ENCODE assay signal across 24 cellular contexts in the genomic region with DNA sequence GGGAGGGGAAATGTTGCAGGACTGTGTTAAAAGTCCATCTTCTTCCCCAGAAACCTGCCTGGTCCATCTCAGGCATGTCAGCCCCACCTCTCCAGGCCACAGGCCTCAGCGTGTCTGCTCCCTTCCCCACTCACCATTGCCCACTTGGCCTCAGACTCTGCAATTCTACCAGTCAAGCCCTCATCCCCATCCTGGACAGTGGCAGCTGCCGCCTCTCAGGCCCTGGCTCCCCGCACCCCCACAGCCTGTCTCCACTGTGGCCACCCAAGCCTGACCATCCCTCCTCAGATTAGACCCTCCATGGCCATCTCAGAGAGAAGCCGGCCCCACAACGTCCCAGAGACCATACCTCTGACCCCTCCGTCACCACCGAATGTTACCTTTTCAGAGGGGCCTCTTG.
"Had no signal": no experiment of that assay in that cellular context is flagged by ENCODE, and none has a peak within 500 bp of the region (broad histone marks: within the 10 kb centered on the region; RNA-seq: fewer than 3 reads in every experiment).

No MANE protein-coding gene starts in this region.

- H3K4me3 Mint-ChIP-seq: dendritic cell treated with granulocyte-macrophage colony-stimulating factor and Interleukin-4, amounts not matched to agents 40 ng/mL and 50 ng/mL, for 4 days; effector memory CD8-positive, alpha-beta T cell; endodermal cell; immature natural killer cell; mesothelial cell of epicardium had no signal

- H3K36me3 Mint-ChIP-seq: immature natural killer cell, mesothelial cell of epicardium had no signal

- H3K36me3 ChIP-seq: colonic mucosa, gastroesophageal sphincter, heart left ventricle, left lung, lower lobe of right lung had no signal

- H3K9me3 Mint-ChIP-seq: dendritic cell treated with granulocyte-macrophage colony-stimulating factor and Interleukin-4, amounts not matched to agents 40 ng/mL and 50 ng/mL, for 4 days; effector memory CD8-positive, alpha-beta T cell; endodermal cell; mesothelial cell of epicardium had no signal

- H3K27ac ChIP-seq: colonic mucosa, epithelial cell of prostate, foreskin keratinocyte, gastroesophageal sphincter, heart left ventricle, left lung, lower lobe of right lung had no signal

- H3K27me3 ChIP-seq: hepatocyte had no signal

- H3K9me3 ChIP-seq: colonic mucosa, gastroesophageal sphincter, heart left ventricle, left lung, lower lobe of right lung, mucosa of descending colon had no signal

- H3K4me1 ChIP-seq: colonic mucosa, foreskin keratinocyte, lower lobe of right lung had no signal

- H3K4me1 Mint-ChIP-seq: immature natural killer cell had no signal

- H3K4me3 ChIP-seq: colonic mucosa, gastroesophageal sphincter, heart left ventricle, hepatocyte, left lung, lower lobe of right lung, mucosa of descending colon had no signal

- DNase-seq: cerebellar nuclear complex; colonic mucosa; cortex of kidney; effector CD8-positive, alpha-beta T cell; effector memory CD8-positive, alpha-beta T cell; erythroblast; foreskin keratinocyte; heart left ventricle; hypothalamus; immature natural killer cell; islet precursor cell; kidney glomerular epithelial cell; left ventricle myocardium superior; lower lobe of right lung; mesenchymal stem cell; mucosa of descending colon had no signal

- H3K27ac Mint-ChIP-seq: dendritic cell treated with granulocyte-macrophage colony-stimulating factor and Interleukin-4, amounts not matched to agents 40 ng/mL and 50 ng/mL, for 4 days; effector memory CD8-positive, alpha-beta T cell; endodermal cell; immature natural killer cell; mesothelial cell of epicardium had no signal

- ATAC-seq: effector memory CD8-positive, alpha-beta T cell; esophagus mucosa; foreskin keratinocyte; gastroesophageal sphincter; heart left ventricle; left lung; left ventricle myocardium superior; lower lobe of right lung; mucosa of descending colon had no signal
